Comparison of ENCODE assay signal across 18 cellular contexts in the genomic region with DNA sequence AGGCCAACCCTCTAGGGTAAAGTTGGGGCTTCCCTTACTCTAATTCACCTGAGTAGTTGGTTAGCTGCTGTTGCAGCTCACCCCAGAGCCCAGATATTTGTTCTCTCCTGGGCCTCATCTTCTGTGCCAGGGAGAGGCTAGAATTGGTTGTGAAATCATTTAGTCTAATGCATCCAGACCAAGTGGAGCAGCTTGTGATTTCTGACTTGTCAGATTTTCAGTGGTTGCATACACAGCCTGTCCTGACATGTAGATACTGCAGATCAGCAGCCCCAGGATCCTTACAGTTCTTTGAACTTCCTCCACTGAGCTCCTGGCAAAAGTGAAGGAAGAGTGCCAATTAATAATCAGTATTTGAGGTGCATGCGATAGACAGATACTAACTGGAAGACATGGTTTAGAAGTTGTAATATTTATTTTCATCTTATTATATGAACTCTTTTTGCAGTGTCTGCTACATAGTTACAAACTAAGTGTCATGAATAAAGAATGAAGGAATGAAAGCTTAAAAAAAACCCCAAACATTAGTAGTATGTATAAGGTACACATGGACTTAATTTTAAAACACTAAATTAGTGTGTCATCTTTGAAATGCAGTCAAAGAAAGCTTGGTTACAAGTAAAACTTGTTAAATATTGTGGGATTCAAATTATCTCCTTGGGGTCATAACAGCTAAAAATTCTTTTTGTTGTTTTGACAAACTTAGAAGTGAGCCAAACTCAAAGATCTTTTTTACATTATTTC.
DNase-seq lines count a peak whose midpoint lies in the region; FAIRE-seq and TF ChIP-seq lines count a peak whose summit lies in the region.
"Had no signal": no experiment of that assay in that cellular context is flagged by ENCODE, and none has a peak within 500 bp of the region (broad histone marks: within the 10 kb centered on the region; RNA-seq: fewer than 3 reads in every experiment).

No MANE protein-coding gene starts in this region.

- H3K79me2 ChIP-seq in keratinocyte (ENCODE audit: control insufficient read depth, insufficient read depth, low read length): no peaks in the 10 kb centered on the region
- H3K79me2 ChIP-seq: parathyroid adenoma had no signal

- no peaks in the 10 kb centered on the region for H4K20me1 ChIP-seq in keratinocyte (ENCODE audit: control insufficient read depth, extremely low read depth, insufficient read depth, low read length)

- peak overlapping the region; percentile 51 for H3K27ac ChIP-seq in keratinocyte (ENCODE audit: control insufficient read depth, insufficient read depth, low read length)
- H3K27ac ChIP-seq: colonic mucosa, parathyroid adenoma had no signal

- H3K4me3 ChIP-seq in AG09309 (ENCODE audit: control insufficient read depth, low read depth, low read length) (no peak overlapping the region), epithelial cell of esophagus (ENCODE audit: low read length) (no peak overlapping the region), keratinocyte (ENCODE audit: control insufficient read depth in 2 of 3, extremely low read depth in 1 of 3, insufficient read depth in 2 of 3, low read depth in 1 of 3, low read length in 3 of 3) (no peak overlapping the region)
- H3K4me3 ChIP-seq: colonic mucosa had no signal

- TF ChIP-seq CTCF in AG09309 (IDR thresholded peaks at IDR 0.05; ENCODE audit: control insufficient read depth, insufficient read depth, low read depth, low read length, missing control alignments): no peak
- no peak for TF ChIP-seq CTCF in epithelial cell of esophagus (IDR thresholded peaks at IDR 0.05; ENCODE audit: insufficient read depth, low read depth, low read length, missing control alignments)
- TF ChIP-seq CTCF in keratinocyte (optimal IDR thresholded peaks at IDR 0.05 in 1 of 3, IDR thresholded peaks at IDR 0.05 in 1 of 3, conservative IDR thresholded peaks at IDR 0.05 in 1 of 3; ENCODE audit: extremely low read depth in 1 of 3, insufficient read depth in 2 of 3, low read length in 3 of 3): no peak

- H3K27me3 ChIP-seq in keratinocyte (ENCODE audit: control insufficient read depth, extremely low read depth, insufficient read depth, low read length): no peaks in the 10 kb centered on the region
- H3K27me3 ChIP-seq: colonic mucosa had no signal

- peak overlapping the region; percentile 2 for H3K4me2 ChIP-seq in keratinocyte (ENCODE audit: control insufficient read depth, extremely low read depth, insufficient read depth, low read depth, low read length)

- no peaks in the 10 kb centered on the region for H3K9me3 ChIP-seq in keratinocyte (ENCODE audit: control insufficient read depth, low read depth, low read length)
- H3K9me3 ChIP-seq: colonic mucosa had no signal

- dilution Hi-C loops in keratinocyte (cut with MboI; ENCODE audit: extremely low pct_ligation_motif_present, low sequenced_read_pairs): no loop called here

- no peak overlapping the region for H3K9ac ChIP-seq in keratinocyte (ENCODE audit: control insufficient read depth, extremely low read depth, insufficient read depth, low read length)
- H3K9ac ChIP-seq: parathyroid adenoma had no signal

- no peak for TF ChIP-seq POLR2A in H54 (IDR thresholded peaks at IDR 0.05; ENCODE audit: low read depth, low read length)

- in situ Hi-C loops in ACHN (cut with HindIII; ENCODE audit: low pct_ligation_motif_present, low pct_unique_long_range_greater_than_20kb, low sequenced_read_pairs): no loop called here

- DNase-seq in AG09309 (ENCODE audit: low read depth) (peak; percentile 51), H54 (ENCODE audit: insufficient read length, low spot score) (no peak), epithelial cell of esophagus (ENCODE audit: low read depth) (peak; percentile 92), keratinocyte (ENCODE audit: low read depth, low spot score) (peak; percentile 40), ACHN (no peak), 8988T (no peak), DMS153 treated with DMSO at 0.1 percent for 48 hours (lab: John Stamatoyannopoulos, UW; ENCODE audit: unreplicated experiment) (no peak), inferior parietal cortex (ENCODE audit: extremely low spot score) (no peak)
- DNase-seq: activated CD4-positive, alpha-beta T cell treated with anti-CD3 and anti-CD28 coated beads for 36 hours; C1 segment of cervical spinal cord; colonic mucosa; GF-D8; head of caudate nucleus; NCI-H1417; stimulated activated CD8-positive, alpha-beta memory T cell treated with anti-CD3 and anti-CD28 coated beads, Interleukin-4, amount 100 ng/mL, for 48 hours had no signal

- H3K36me3 ChIP-seq in keratinocyte (ENCODE audit: control insufficient read depth in 2 of 2, extremely low read depth in 1 of 2, insufficient read depth in 2 of 2, low read length in 2 of 2): peaks cover under 1 to 3% of the 10 kb centered on the region in 2 experiments
- H3K36me3 ChIP-seq: colonic mucosa had no signal

- peaks cover 21% of the 10 kb centered on the region for H3K4me1 ChIP-seq in keratinocyte (ENCODE audit: control insufficient read depth, extremely low read depth, insufficient read depth, low read length)
- H3K4me1 ChIP-seq: colonic mucosa, parathyroid adenoma had no signal

- FAIRE-seq in H54 (lab: Jason Lieb, UNC) (peak; percentile 85), keratinocyte (lab: Jason Lieb, UNC) (peak; percentile 96)
- FAIRE-seq: astrocyte, TTC549 had no signal

- H2AFZ ChIP-seq in keratinocyte (ENCODE audit: control insufficient read depth, low read length): no peak overlapping the region
- H2AFZ ChIP-seq: parathyroid adenoma had no signal

- H3K9me1 ChIP-seq in keratinocyte (ENCODE audit: control insufficient read depth, extremely low read depth, insufficient read depth, low read length): no peaks in the 10 kb centered on the region

Comparison
In these comparisons a context has a peak if more than half of its experiments do, and no peak if none do; other contexts are left out.
1. DNase-seq: peak in AG09309 (single experiment), epithelial cell of esophagus (single experiment) and keratinocyte (single experiment); none in H54 (single experiment), ACHN (single experiment), 8988T (single experiment), DMS153 treated with DMSO at 0.1 percent for 48 hours (single experiment) and inferior parietal cortex (single experiment).